ENCODE assay signal across 1 cellular context in genomic region chr19:7550169-7550770, GRCh38.
TF ChIP-seq lines count a peak whose summit lies in the region.

No MANE protein-coding gene starts in this region.

TF ChIP-seq in WTC11, 78 proteins besides CTCF, POLR2A, EP300 and RAD21:
- TF ChIP-seq IRF2 (CRISPR knock-in tag; IDR thresholded peaks at IDR 0.05; ENCODE audit: borderline replicate concordance, low read depth) (no peak), RELA (CRISPR knock-in tag; IDR thresholded peaks at IDR 0.05; ENCODE audit: borderline replicate concordance) (0 out of 2 replicates have a peak, but pooled peaks have one; percentile 58), FOXP1 (CRISPR knock-in tag; IDR thresholded peaks at IDR 0.05; ENCODE audit: borderline replicate concordance) (0 out of 2 replicates have a peak, but pooled peaks have one; percentile 46), ATF2 (CRISPR knock-in tag; IDR thresholded peaks at IDR 0.05; ENCODE audit: borderline replicate concordance, low read depth) (no peak)
